2 cellular contexts compared by ENCODE assay signal in genomic region chr1:1069061-1069710, GRCh38.
A peak's percentile ranks its signal among the peaks of the same experiment; 100 is the strongest.
TF ChIP-seq lines count a peak whose summit lies in the region.

No MANE protein-coding gene starts in this region.

TF ChIP-seq in HEK293, 187 proteins besides CTCF, POLR2A, EP300 and RAD21 (continued from another document):
- TF ChIP-seq, protein P1, sequence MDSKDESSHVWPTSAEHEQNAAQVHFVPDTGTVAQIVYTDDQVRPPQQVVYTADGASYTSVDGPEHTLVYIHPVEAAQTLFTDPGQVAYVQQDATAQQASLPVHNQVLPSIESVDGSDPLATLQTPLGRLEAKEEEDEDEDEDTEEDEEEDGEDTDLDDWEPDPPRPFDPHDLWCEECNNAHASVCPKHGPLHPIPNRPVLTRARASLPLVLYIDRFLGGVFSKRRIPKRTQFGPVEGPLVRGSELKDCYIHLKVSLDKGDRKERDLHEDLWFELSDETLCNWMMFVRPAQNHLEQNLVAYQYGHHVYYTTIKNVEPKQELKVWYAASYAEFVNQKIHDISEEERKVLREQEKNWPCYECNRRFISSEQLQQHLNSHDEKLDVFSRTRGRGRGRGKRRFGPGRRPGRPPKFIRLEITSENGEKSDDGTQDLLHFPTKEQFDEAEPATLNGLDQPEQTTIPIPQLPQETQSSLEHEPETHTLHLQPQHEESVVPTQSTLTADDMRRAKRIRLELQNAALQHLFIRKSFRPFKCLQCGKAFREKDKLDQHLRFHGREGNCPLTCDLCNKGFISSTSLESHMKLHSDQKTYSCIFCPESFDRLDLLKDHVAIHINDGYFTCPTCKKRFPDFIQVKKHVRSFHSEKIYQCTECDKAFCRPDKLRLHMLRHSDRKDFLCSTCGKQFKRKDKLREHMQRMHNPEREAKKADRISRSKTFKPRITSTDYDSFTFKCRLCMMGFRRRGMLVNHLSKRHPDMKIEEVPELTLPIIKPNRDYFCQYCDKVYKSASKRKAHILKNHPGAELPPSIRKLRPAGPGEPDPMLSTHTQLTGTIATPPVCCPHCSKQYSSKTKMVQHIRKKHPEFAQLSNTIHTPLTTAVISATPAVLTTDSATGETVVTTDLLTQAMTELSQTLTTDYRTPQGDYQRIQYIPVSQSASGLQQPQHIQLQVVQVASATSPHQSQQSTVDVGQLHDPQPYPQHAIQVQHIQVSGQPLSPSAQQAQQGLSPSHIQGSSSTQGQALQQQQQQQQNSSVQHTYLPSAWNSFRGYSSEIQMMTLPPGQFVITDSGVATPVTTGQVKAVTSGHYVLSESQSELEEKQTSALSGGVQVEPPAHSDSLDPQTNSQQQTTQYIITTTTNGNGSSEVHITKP (tag by site-specific recombination; IDR thresholded peaks at IDR 0.05), result no peak
- TF ChIP-seq ZNF341 (tag by site-specific recombination; IDR thresholded peaks at IDR 0.05; ENCODE audit: low read depth), result no peak
- TF ChIP-seq, protein P2, sequence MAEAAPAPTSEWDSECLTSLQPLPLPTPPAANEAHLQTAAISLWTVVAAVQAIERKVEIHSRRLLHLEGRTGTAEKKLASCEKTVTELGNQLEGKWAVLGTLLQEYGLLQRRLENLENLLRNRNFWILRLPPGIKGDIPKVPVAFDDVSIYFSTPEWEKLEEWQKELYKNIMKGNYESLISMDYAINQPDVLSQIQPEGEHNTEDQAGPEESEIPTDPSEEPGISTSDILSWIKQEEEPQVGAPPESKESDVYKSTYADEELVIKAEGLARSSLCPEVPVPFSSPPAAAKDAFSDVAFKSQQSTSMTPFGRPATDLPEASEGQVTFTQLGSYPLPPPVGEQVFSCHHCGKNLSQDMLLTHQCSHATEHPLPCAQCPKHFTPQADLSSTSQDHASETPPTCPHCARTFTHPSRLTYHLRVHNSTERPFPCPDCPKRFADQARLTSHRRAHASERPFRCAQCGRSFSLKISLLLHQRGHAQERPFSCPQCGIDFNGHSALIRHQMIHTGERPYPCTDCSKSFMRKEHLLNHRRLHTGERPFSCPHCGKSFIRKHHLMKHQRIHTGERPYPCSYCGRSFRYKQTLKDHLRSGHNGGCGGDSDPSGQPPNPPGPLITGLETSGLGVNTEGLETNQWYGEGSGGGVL (tag by site-specific recombination; IDR thresholded peaks at IDR 0.05), result no peak
- TF ChIP-seq, protein P3, sequence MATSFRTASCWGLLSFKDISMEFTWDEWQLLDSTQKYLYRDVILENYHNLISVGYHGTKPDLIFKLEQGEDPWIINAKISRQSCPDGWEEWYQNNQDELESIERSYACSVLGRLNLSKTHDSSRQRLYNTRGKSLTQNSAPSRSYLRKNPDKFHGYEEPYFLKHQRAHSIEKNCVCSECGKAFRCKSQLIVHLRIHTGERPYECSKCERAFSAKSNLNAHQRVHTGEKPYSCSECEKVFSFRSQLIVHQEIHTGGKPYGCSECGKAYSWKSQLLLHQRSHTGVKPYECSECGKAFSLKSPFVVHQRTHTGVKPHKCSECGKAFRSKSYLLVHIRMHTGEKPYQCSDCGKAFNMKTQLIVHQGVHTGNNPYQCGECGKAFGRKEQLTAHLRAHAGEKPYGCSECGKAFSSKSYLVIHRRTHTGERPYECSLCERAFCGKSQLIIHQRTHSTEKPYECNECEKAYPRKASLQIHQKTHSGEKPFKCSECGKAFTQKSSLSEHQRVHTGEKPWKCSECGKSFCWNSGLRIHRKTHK (tag by site-specific recombination; IDR thresholded peaks at IDR 0.05), result no peak
- TF ChIP-seq ZFP69B (tag by site-specific recombination; IDR thresholded peaks at IDR 0.05), result no peak
- TF ChIP-seq ZEB2 (tag by site-specific recombination; IDR thresholded peaks at IDR 0.05), result peak; percentile 57; the same call in 1 of the 2 replicates
- peak; percentile 61 for TF ChIP-seq PATZ1 (tag by site-specific recombination; IDR thresholded peaks at IDR 0.05)
- TF ChIP-seq ZNF623 (tag by site-specific recombination; IDR thresholded peaks at IDR 0.05), result no peak
- no peak for TF ChIP-seq ZNF140 (tag by site-specific recombination; IDR thresholded peaks at IDR 0.05)
- TF ChIP-seq ZNF324 (tag by site-specific recombination; IDR thresholded peaks at IDR 0.05), result no peak
- TF ChIP-seq SP2 (tag by site-specific recombination; IDR thresholded peaks at IDR 0.05), result peak; percentile 84

TF ChIP-seq in HepG2, 621 proteins besides CTCF, POLR2A, EP300 and RAD21 (continued from another document and continues in another):
- TF ChIP-seq, protein P4, sequence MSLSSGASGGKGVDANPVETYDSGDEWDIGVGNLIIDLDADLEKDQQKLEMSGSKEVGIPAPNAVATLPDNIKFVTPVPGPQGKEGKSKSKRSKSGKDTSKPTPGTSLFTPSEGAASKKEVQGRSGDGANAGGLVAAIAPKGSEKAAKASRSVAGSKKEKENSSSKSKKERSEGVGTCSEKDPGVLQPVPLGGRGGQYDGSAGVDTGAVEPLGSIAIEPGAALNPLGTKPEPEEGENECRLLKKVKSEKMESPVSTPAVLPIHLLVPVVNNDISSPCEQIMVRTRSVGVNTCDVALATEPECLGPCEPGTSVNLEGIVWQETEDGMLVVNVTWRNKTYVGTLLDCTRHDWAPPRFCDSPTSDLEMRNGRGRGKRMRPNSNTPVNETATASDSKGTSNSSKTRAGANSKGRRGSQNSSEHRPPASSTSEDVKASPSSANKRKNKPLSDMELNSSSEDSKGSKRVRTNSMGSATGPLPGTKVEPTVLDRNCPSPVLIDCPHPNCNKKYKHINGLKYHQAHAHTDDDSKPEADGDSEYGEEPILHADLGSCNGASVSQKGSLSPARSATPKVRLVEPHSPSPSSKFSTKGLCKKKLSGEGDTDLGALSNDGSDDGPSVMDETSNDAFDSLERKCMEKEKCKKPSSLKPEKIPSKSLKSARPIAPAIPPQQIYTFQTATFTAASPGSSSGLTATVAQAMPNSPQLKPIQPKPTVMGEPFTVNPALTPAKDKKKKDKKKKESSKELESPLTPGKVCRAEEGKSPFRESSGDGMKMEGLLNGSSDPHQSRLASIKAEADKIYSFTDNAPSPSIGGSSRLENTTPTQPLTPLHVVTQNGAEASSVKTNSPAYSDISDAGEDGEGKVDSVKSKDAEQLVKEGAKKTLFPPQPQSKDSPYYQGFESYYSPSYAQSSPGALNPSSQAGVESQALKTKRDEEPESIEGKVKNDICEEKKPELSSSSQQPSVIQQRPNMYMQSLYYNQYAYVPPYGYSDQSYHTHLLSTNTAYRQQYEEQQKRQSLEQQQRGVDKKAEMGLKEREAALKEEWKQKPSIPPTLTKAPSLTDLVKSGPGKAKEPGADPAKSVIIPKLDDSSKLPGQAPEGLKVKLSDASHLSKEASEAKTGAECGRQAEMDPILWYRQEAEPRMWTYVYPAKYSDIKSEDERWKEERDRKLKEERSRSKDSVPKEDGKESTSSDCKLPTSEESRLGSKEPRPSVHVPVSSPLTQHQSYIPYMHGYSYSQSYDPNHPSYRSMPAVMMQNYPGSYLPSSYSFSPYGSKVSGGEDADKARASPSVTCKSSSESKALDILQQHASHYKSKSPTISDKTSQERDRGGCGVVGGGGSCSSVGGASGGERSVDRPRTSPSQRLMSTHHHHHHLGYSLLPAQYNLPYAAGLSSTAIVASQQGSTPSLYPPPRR (CRISPR knock-in tag; IDR thresholded peaks at IDR 0.05; ENCODE audit: borderline replicate concordance), result no peak
- no peak for TF ChIP-seq ZNF280D (CRISPR knock-in tag; IDR thresholded peaks at IDR 0.05)
- no peak for TF ChIP-seq IRF1 (CRISPR knock-in tag; IDR thresholded peaks at IDR 0.05; ENCODE audit: low read depth)
- no peak for TF ChIP-seq GZF1 (CRISPR knock-in tag; IDR thresholded peaks at IDR 0.05)
- TF ChIP-seq ZNF792 (CRISPR knock-in tag; IDR thresholded peaks at IDR 0.05), result no peak
- no peak for TF ChIP-seq MLLT10 (CRISPR knock-in tag; IDR thresholded peaks at IDR 0.05)
- no peak for TF ChIP-seq HNF4A (CRISPR knock-in tag; IDR thresholded peaks at IDR 0.05)
- TF ChIP-seq ZNF713 (CRISPR knock-in tag; IDR thresholded peaks at IDR 0.05), result no peak
- no peak for TF ChIP-seq NR2F2 (IDR thresholded peaks at IDR 0.05; ENCODE audit: borderline replicate concordance, low read depth)
- no peak for TF ChIP-seq ARNT (IDR thresholded peaks at IDR 0.05)
- TF ChIP-seq PAXIP1 (CRISPR knock-in tag; conservative IDR thresholded peaks at IDR 0.05), result no peak
- no peak for TF ChIP-seq ZNF672 (CRISPR knock-in tag; IDR thresholded peaks at IDR 0.05)
- peak; percentile 64 for TF ChIP-seq GABPB1 (CRISPR knock-in tag; IDR thresholded peaks at IDR 0.05)
- no peak for TF ChIP-seq AHR (CRISPR knock-in tag; IDR thresholded peaks at IDR 0.05)
- TF ChIP-seq AGO2 (optimal IDR thresholded peaks at IDR 0.05; ENCODE audit: low read depth, low read length), result peak; percentile 16
- TF ChIP-seq JUN (CRISPR knock-in tag; IDR thresholded peaks at IDR 0.05), result no peak
- TF ChIP-seq ZNF776 (CRISPR knock-in tag; IDR thresholded peaks at IDR 0.05), result no peak
- no peak for TF ChIP-seq ZNF788 (CRISPR knock-in tag; IDR thresholded peaks at IDR 0.05; ENCODE audit: borderline replicate concordance)
- TF ChIP-seq NR3C1 (CRISPR knock-in tag; IDR thresholded peaks at IDR 0.05), result no peak
- TF ChIP-seq ETV5 (CRISPR knock-in tag; IDR thresholded peaks at IDR 0.05; ENCODE audit: borderline replicate concordance), result peak; percentile 61; the same call in 1 of the 2 replicates
- TF ChIP-seq POLR2AphosphoS5 (IDR thresholded peaks at IDR 0.05; ENCODE audit: low read depth, low read length), result peak; percentile 50; the same call in 1 of the 2 replicates
- no peak for TF ChIP-seq HMG20A (CRISPR knock-in tag; IDR thresholded peaks at IDR 0.05; ENCODE audit: borderline replicate concordance)
- TF ChIP-seq SALL1 (CRISPR knock-in tag; IDR thresholded peaks at IDR 0.05), result peak; percentile 56; the same call in 1 of the 2 replicates
- TF ChIP-seq ZNF460 (CRISPR knock-in tag; IDR thresholded peaks at IDR 0.05; ENCODE audit: borderline replicate concordance), result no peak
- no peak for TF ChIP-seq ATF1 (CRISPR knock-in tag; IDR thresholded peaks at IDR 0.05)
- TF ChIP-seq, protein P5, sequence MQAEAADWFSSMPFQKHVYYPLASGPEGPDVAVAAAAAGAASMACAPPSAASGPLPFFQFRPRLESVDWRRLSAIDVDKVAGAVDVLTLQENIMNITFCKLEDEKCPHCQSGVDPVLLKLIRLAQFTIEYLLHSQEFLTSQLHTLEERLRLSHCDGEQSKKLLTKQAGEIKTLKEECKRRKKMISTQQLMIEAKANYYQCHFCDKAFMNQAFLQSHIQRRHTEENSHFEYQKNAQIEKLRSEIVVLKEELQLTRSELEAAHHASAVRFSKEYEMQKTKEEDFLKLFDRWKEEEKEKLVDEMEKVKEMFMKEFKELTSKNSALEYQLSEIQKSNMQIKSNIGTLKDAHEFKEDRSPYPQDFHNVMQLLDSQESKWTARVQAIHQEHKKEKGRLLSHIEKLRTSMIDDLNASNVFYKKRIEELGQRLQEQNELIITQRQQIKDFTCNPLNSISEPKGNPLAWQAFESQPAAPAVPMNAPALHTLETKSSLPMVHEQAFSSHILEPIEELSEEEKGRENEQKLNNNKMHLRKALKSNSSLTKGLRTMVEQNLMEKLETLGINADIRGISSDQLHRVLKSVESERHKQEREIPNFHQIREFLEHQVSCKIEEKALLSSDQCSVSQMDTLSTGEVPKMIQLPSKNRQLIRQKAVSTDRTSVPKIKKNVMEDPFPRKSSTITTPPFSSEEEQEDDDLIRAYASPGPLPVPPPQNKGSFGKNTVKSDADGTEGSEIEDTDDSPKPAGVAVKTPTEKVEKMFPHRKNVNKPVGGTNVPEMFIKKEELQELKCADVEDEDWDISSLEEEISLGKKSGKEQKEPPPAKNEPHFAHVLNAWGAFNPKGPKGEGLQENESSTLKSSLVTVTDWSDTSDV (CRISPR knock-in tag; IDR thresholded peaks at IDR 0.05), result 0 out of 2 replicates have a peak, but pooled peaks have one; percentile 47
- TF ChIP-seq MTA1 (CRISPR knock-in tag; IDR thresholded peaks at IDR 0.05; ENCODE audit: borderline replicate concordance), result no peak
